ENCODE assay signal across 8 cellular contexts in genomic region chr12:22856120-22856699, GRCh38.
DNase-seq lines count a peak whose midpoint lies in the region; TF ChIP-seq lines count a peak whose summit lies in the region.

No MANE protein-coding gene starts in this region.

- in situ Hi-C loops in KBM-7 (cut with MboI; ENCODE audit: low pct_unique_long_range_greater_than_20kb, low sequenced_read_pairs): no loop called here
- in situ Hi-C loops in SK-MEL-5 (cut with HindIII; ENCODE audit: low pct_unique_long_range_greater_than_20kb, low sequenced_read_pairs): no loop called here

- no peaks in the 10 kb centered on the region for H3K9me3 ChIP-seq in tibial artery

- TF ChIP-seq CTCF in tibial artery (IDR thresholded peaks at IDR 0.05): peak; percentile 66 to 73

- no peak overlapping the region for H3K4me3 ChIP-seq in tibial artery

- H3K36me3 ChIP-seq in tibial artery: no peaks in the 10 kb centered on the region

- H3K27ac ChIP-seq in tibial artery: no peak overlapping the region
- H3K27ac ChIP-seq in substantia nigra (ENCODE audit: low read depth, low read length, poor library complexity, severe bottlenecking): no peak overlapping the region

- H3K27me3 ChIP-seq in tibial artery: no peaks in the 10 kb centered on the region

- DNase-seq in DMS53 (lab: John Stamatoyannopoulos, UW): peak; percentile 81
- peak; percentile 32 for DNase-seq in KBM-7
- DNase-seq in SK-MEL-5 (ENCODE audit: low read depth, low spot score): peak; percentile 64
- DNase-seq in foreskin melanocyte: peak; percentile 38
- no peak for DNase-seq in tibial artery
- no peak for DNase-seq in activated CD4-positive, CD25-positive, alpha-beta regulatory T cell treated with anti-CD3 and anti-CD28 coated beads, Interleukin-2, amount 50 U/mL, for 72 hours
- DNase-seq in activated gamma-delta T cell treated with Interleukin-2 at 50 U/mL for 16 hours: no peak
- no peak for DNase-seq in substantia nigra (lab: John Stamatoyannopoulos, UW)

- intact Hi-C loops in tibial artery (cut with DNase I; ENCODE audit: low total_unique reads): no loop called here

- peaks cover 0 to 14% (median 0%) of the 10 kb centered on the region in 4 donors for H3K4me1 ChIP-seq in tibial artery

Comparison
In these comparisons a context has a peak if more than half of its experiments do, and no peak if none do; other contexts are left out.
1. DNase-seq: peak in DMS53 (single experiment), KBM-7 (single experiment), SK-MEL-5 (single experiment) and foreskin melanocyte (single experiment); none in tibial artery (0 of 2), activated CD4-positive, CD25-positive, alpha-beta regulatory T cell treated with anti-CD3 and anti-CD28 coated beads, Interleukin-2, amount 50 U/mL, for 72 hours (single experiment), activated gamma-delta T cell treated with Interleukin-2 at 50 U/mL for 16 hours (single experiment) and substantia nigra (0 of 49).